31 cellular contexts compared by ENCODE assay signal in genomic region chr4:30434656-30435055, GRCh38.
"Had no signal": no experiment of that assay in that cellular context is flagged by ENCODE, and none has a peak within 500 bp of the region (broad histone marks: within the 10 kb centered on the region; RNA-seq: fewer than 3 reads in every experiment).

No MANE protein-coding gene starts in this region.

- H3K4me3 Mint-ChIP-seq: activated CD4-positive, alpha-beta T cell treated with anti-CD3 and anti-CD28 coated beads, Interleukin-2, amount 10 ng/mL, durations not matched to agents 24 days and 14 days; activated CD8-positive, alpha-beta T cell treated with anti-CD3 and anti-CD28 coated beads for 36 hours; activated naive CD8-positive, alpha-beta T cell treated with anti-CD3 and anti-CD28 coated beads for 36 hours; activated T-cell treated with anti-CD3 and anti-CD28 coated beads, Interleukin-2, amount 50 U/mL, for 72 hours; activated T-helper 17 cell treated with anti-CD3 and anti-CD28 coated beads, Interleukin-2, amount 50 U/mL, for 72 hours had no signal

- H3K36me3 Mint-ChIP-seq: activated naive CD8-positive, alpha-beta T cell treated with anti-CD3 and anti-CD28 coated beads for 36 hours had no signal

- H3K36me3 ChIP-seq: ascending aorta, SJCRH30, WERI-Rb-1 had no signal

- DNase-seq: activated CD4-positive, alpha-beta T cell treated with anti-CD3 and anti-CD28 coated beads, Interleukin-2, amount 10 ng/mL, durations not matched to agents 24 days and 14 days; activated CD4-positive, alpha-beta T cell treated with anti-CD3 and anti-CD28 coated beads, Interleukin-2, amount 50 U/mL, for 4 hours; activated CD4-positive, CD25-positive, alpha-beta regulatory T cell; activated CD8-positive, alpha-beta T cell treated with anti-CD3 and anti-CD28 coated beads for 36 hours; activated effector memory CD4-positive, alpha-beta T cell treated with anti-CD3 and anti-CD28 coated beads, Interleukin-2, amount 50 U/mL, for 16 hours; activated naive CD4-positive, alpha-beta T cell; activated naive CD4-positive, alpha-beta T cell treated with anti-CD3 and anti-CD28 coated beads, Interleukin-2, amount 50 U/mL, for 16 hours; activated naive CD8-positive, alpha-beta T cell treated with anti-CD3 and anti-CD28 coated beads for 36 hours; activated T-cell treated with anti-CD3 and anti-CD28 coated beads, Interleukin-2, amount 50 U/mL, for 1 hour; activated T-cell treated with anti-CD3 and anti-CD28 coated beads, Interleukin-2, amount 50 U/mL, for 72 hours; amniotic stem cell; Kasumi-1; MM.1S; MV-4-11; NCI-H1092; NCI-H1436 treated with DMSO at 0.1 percent for 48 hours; NCI-H1694 treated with DMSO at 0.1 percent for 48 hours; NCI-H2029; NCI-H345; NCI-H524 treated with DMSO at 0.1 percent for 48 hours; Right ventricle myocardium superior; SJCRH30; SW 1271; T-helper 1 cell; T-helper 2 cell; T1000; WERI-Rb-1 had no signal

- H3K9me3 ChIP-seq: ascending aorta, SJCRH30 had no signal

- H3K27me3 ChIP-seq: ascending aorta, SJCRH30 had no signal

- H3K27ac Mint-ChIP-seq: activated CD4-positive, alpha-beta T cell treated with anti-CD3 and anti-CD28 coated beads, Interleukin-2, amount 10 ng/mL, durations not matched to agents 24 days and 14 days; activated CD8-positive, alpha-beta T cell treated with anti-CD3 and anti-CD28 coated beads for 36 hours; activated naive CD8-positive, alpha-beta T cell treated with anti-CD3 and anti-CD28 coated beads for 36 hours; activated T-cell treated with anti-CD3 and anti-CD28 coated beads, Interleukin-2, amount 50 U/mL, for 72 hours; activated T-helper 17 cell treated with anti-CD3 and anti-CD28 coated beads, Interleukin-2, amount 50 U/mL, for 72 hours had no signal

- ATAC-seq: activated CD8-positive, alpha-beta T cell treated with anti-CD3 and anti-CD28 coated beads for 36 hours; activated T-cell treated with anti-CD3 and anti-CD28 coated beads, Interleukin-2, amount 50 U/mL, for 72 hours; activated T-helper 17 cell treated with anti-CD3 and anti-CD28 coated beads, Interleukin-2, amount 50 U/mL, for 72 hours had no signal

- H3K27me3 Mint-ChIP-seq: activated CD4-positive, alpha-beta T cell treated with anti-CD3 and anti-CD28 coated beads, Interleukin-2, amount 10 ng/mL, durations not matched to agents 24 days and 14 days; activated CD8-positive, alpha-beta T cell treated with anti-CD3 and anti-CD28 coated beads for 36 hours; activated naive CD8-positive, alpha-beta T cell treated with anti-CD3 and anti-CD28 coated beads for 36 hours; activated T-helper 17 cell treated with anti-CD3 and anti-CD28 coated beads, Interleukin-2, amount 50 U/mL, for 72 hours had no signal

- H3K4me1 Mint-ChIP-seq: activated CD4-positive, alpha-beta T cell treated with anti-CD3 and anti-CD28 coated beads, Interleukin-2, amount 10 ng/mL, durations not matched to agents 24 days and 14 days; activated naive CD8-positive, alpha-beta T cell treated with anti-CD3 and anti-CD28 coated beads for 36 hours; activated T-helper 17 cell treated with anti-CD3 and anti-CD28 coated beads, Interleukin-2, amount 50 U/mL, for 72 hours had no signal

- H3K4me1 ChIP-seq: ascending aorta had no signal

- H3K27ac ChIP-seq: ascending aorta, coronary artery, SJCRH30, SK-N-MC, WERI-Rb-1 had no signal

- H3K4me3 ChIP-seq: ascending aorta, coronary artery, SJCRH30, SK-N-MC had no signal
